ENCODE assay signal across 9 cellular contexts in genomic region chr15:53072077-53072476, GRCh38.
A peak's percentile ranks its signal among the peaks of the same experiment; 100 is the strongest.
DNase-seq lines count a peak whose midpoint lies in the region; ATAC-seq and TF ChIP-seq lines count a peak whose summit lies in the region.
"Had no signal": no experiment of that assay in that cellular context is flagged by ENCODE, and none has a peak within 500 bp of the region (broad histone marks: within the 10 kb centered on the region; RNA-seq: fewer than 3 reads in every experiment).

No MANE protein-coding gene starts in this region.

- POLR2A ChIA-PET in activated CD8-positive, alpha-beta T cell treated with anti-CD3 and anti-CD28 coated beads for 36 hours (lab: Charles Lee): no interaction called here

- H2AFZ ChIP-seq in MM.1S (ENCODE audit: low read length): no peak overlapping the region

- intact Hi-C loops in activated CD8-positive, alpha-beta T cell treated with anti-CD3 and anti-CD28 coated beads for 36 hours (cut with micrococcal nuclease): no loop called here

- no peaks in the 10 kb centered on the region for H3K4me1 Mint-ChIP-seq in activated CD8-positive, alpha-beta T cell treated with anti-CD3 and anti-CD28 coated beads for 36 hours (ENCODE audit: low read depth)

- in situ Hi-C loops in G401 (cut with HindIII; ENCODE audit: low sequenced_read_pairs): no loop called here

- no peak for ATAC-seq in activated CD8-positive, alpha-beta T cell treated with anti-CD3 and anti-CD28 coated beads for 36 hours
- ATAC-seq in HG02610 (IDR thresholded peaks at IDR 0.05; ENCODE audit: unreplicated experiment): no peak
- no peak for ATAC-seq in GM18505 (IDR thresholded peaks at IDR 0.05; ENCODE audit: unreplicated experiment)

- H3K79me2 ChIP-seq in MM.1S (ENCODE audit: low read length): no peaks in the 10 kb centered on the region

- no peaks in the 10 kb centered on the region for H3K9me3 Mint-ChIP-seq in activated CD8-positive, alpha-beta T cell treated with anti-CD3 and anti-CD28 coated beads for 36 hours

- no peaks in the 10 kb centered on the region for H4K20me1 ChIP-seq in MM.1S (ENCODE audit: insufficient read depth, low read length)

- no peaks in the 10 kb centered on the region for H3F3A ChIP-seq in MM.1S (ENCODE audit: insufficient read depth, low read length)

- no peaks in the 10 kb centered on the region for H3K9me2 ChIP-seq in MM.1S (replicated peaks; ENCODE audit: insufficient read depth, low read length)

- TF ChIP-seq CTCF in MM.1S (IDR thresholded peaks at IDR 0.05; ENCODE audit: low read length): no peak
- TF ChIP-seq CTCF in activated CD8-positive, alpha-beta T cell treated with anti-CD3 and anti-CD28 coated beads for 36 hours (IDR thresholded peaks at IDR 0.05): no peak
- no peak for TF ChIP-seq CTCF in kidney epithelial cell (IDR thresholded peaks at IDR 0.05; ENCODE audit: insufficient read depth, low read length, poor library complexity, severe bottlenecking)

- H3K27me3 Mint-ChIP-seq in activated CD8-positive, alpha-beta T cell treated with anti-CD3 and anti-CD28 coated beads for 36 hours: no peaks in the 10 kb centered on the region

- CTCF ChIA-PET in activated CD8-positive, alpha-beta T cell treated with anti-CD3 and anti-CD28 coated beads for 36 hours (lab: Charles Lee): no interaction called here

- peak; percentile 1 for DNase-seq in G401 (ENCODE audit: low spot score)
- peak; percentile 58 for DNase-seq in MM.1S
- DNase-seq in activated CD8-positive, alpha-beta T cell treated with anti-CD3 and anti-CD28 coated beads for 36 hours: peak; percentile 38
- DNase-seq in kidney epithelial cell (ENCODE audit: low read depth): peak; percentile 47
- DNase-seq in NCI-H1694 treated with DMSO at 0.1 percent for 48 hours (lab: John Stamatoyannopoulos, UW): no peak
- no peak for DNase-seq in effector memory CD4-positive, alpha-beta T cell

- H3K4me3 ChIP-seq in MM.1S (ENCODE audit: low read length): no peak overlapping the region
- no peak overlapping the region for H3K4me3 ChIP-seq in kidney epithelial cell (ENCODE audit: low read depth, low read length)
- no peak overlapping the region for H3K4me3 ChIP-seq in effector memory CD4-positive, alpha-beta T cell (ENCODE audit: insufficient read depth, low read depth, low read length, poor library complexity, severe bottlenecking)

- H3K27ac Mint-ChIP-seq in activated CD8-positive, alpha-beta T cell treated with anti-CD3 and anti-CD28 coated beads for 36 hours: no peak overlapping the region

- no peak overlapping the region for H3K4me3 Mint-ChIP-seq in activated CD8-positive, alpha-beta T cell treated with anti-CD3 and anti-CD28 coated beads for 36 hours

- H3K36me3 ChIP-seq in MM.1S (replicated peaks; ENCODE audit: insufficient read depth, low read length) (no peaks in the 10 kb centered on the region), kidney epithelial cell (ENCODE audit: control insufficient read depth, insufficient read depth, low read length) (no peaks in the 10 kb centered on the region)
- no peaks in the 10 kb centered on the region for H3K36me3 ChIP-seq in effector memory CD4-positive, alpha-beta T cell (ENCODE audit: control insufficient read depth, insufficient read depth, low read length)

- H3K27me3 ChIP-seq in MM.1S (replicated peaks; ENCODE audit: insufficient read depth, low read length) (no peaks in the 10 kb centered on the region), kidney epithelial cell (ENCODE audit: control insufficient read depth, insufficient read depth, low read length) (no peaks in the 10 kb centered on the region)
- H3K27me3 ChIP-seq in effector memory CD4-positive, alpha-beta T cell (replicated peaks; ENCODE audit: control insufficient read depth, insufficient read depth, low read length, poor library complexity, severe bottlenecking): no peaks in the 10 kb centered on the region

- H3K9ac ChIP-seq in MM.1S (ENCODE audit: low read length): no peak overlapping the region

- H3K4me1 ChIP-seq in MM.1S (ENCODE audit: low read length): no peaks in the 10 kb centered on the region
- H3K4me1 ChIP-seq in effector memory CD4-positive, alpha-beta T cell (ENCODE audit: control insufficient read depth, insufficient read depth, low read length, poor library complexity, severe bottlenecking): no peaks in the 10 kb centered on the region

- H3K27ac ChIP-seq in MM.1S (ENCODE audit: low read length): no peak overlapping the region
- H3K27ac ChIP-seq in effector memory CD4-positive, alpha-beta T cell (ENCODE audit: insufficient read depth, low read length, poor library complexity, severe bottlenecking): no peak overlapping the region
- H3K27ac ChIP-seq: HL-60 had no signal

- H3K9me3 ChIP-seq in MM.1S (replicated peaks; ENCODE audit: insufficient read depth, low read length): no peaks in the 10 kb centered on the region
- H3K9me3 ChIP-seq in effector memory CD4-positive, alpha-beta T cell (ENCODE audit: control insufficient read depth, low read length): no peaks in the 10 kb centered on the region

- no peak overlapping the region for H3K4me2 ChIP-seq in MM.1S (ENCODE audit: low read depth, low read length)

- no peaks in the 10 kb centered on the region for H3K36me3 Mint-ChIP-seq in activated CD8-positive, alpha-beta T cell treated with anti-CD3 and anti-CD28 coated beads for 36 hours (ENCODE audit: low read depth)

- TF ChIP-seq POLR2A in GM18505 (IDR thresholded peaks at IDR 0.05; ENCODE audit: borderline replicate concordance, extremely low read depth, insufficient read depth, insufficient read length): no peak

Comparison
In these comparisons a context has a peak if more than half of its experiments do, and no peak if none do; other contexts are left out.
1. DNase-seq: peak in G401 (single experiment), MM.1S (single experiment), activated CD8-positive, alpha-beta T cell treated with anti-CD3 and anti-CD28 coated beads for 36 hours (single experiment) and kidney epithelial cell (single experiment); none in NCI-H1694 treated with DMSO at 0.1 percent for 48 hours (single experiment) and effector memory CD4-positive, alpha-beta T cell (0 of 3).